Comparison of ENCODE assay signal across 14 cellular contexts in genomic region chr10:130175074-130175473, GRCh38.
"Had no signal": no experiment of that assay in that cellular context is flagged by ENCODE, and none has a peak within 500 bp of the region (broad histone marks: within the 10 kb centered on the region; RNA-seq: fewer than 3 reads in every experiment).

No MANE protein-coding gene starts in this region.

- H3K4me3 ChIP-seq: adrenal gland, cardiac muscle cell, lung, prostate gland, skin epidermis, thyroid gland had no signal

- H3K9me3 ChIP-seq: adrenal gland, prostate gland, thyroid gland had no signal

- H3K27me3 ChIP-seq: adrenal gland, cardiac muscle cell, thyroid gland had no signal

- H3K9me3 Mint-ChIP-seq: activated T-cell treated with anti-CD3 and anti-CD28 coated beads, Interleukin-2, amount 50 U/mL, for 4 hours; mesothelial cell of epicardium; nephron progenitor cell; T-helper 1 cell treated with Interleukin-12 subunit alpha and Interleukin-12 subunit beta and Interleukin-4 antibody, amounts not matched to agents 30 μg/mL and 1 μg/mL, for 36 hours had no signal

- H3K4me1 Mint-ChIP-seq: mesothelial cell of epicardium had no signal

- DNase-seq: activated CD4-positive, alpha-beta T cell treated with anti-CD3 and anti-CD28 coated beads for 4 hours; activated T-cell treated with anti-CD3 and anti-CD28 coated beads, Interleukin-2, amount 50 U/mL, for 4 hours; left colon; nephron progenitor cell; right cardiac atrium; thyroid gland had no signal

- H3K36me3 ChIP-seq: prostate gland had no signal

- H3K27ac Mint-ChIP-seq: mesothelial cell of epicardium; nephron progenitor cell; T-helper 1 cell treated with Interleukin-12 subunit alpha and Interleukin-12 subunit beta and Interleukin-4 antibody, amounts not matched to agents 30 μg/mL and 1 μg/mL, for 36 hours had no signal

- ATAC-seq: esophagus mucosa, left colon, right cardiac atrium had no signal

- H3K4me1 ChIP-seq: adrenal gland, prostate gland, thyroid gland had no signal

- H3K27ac ChIP-seq: adrenal gland, cardiac muscle cell, prostate gland, skin epidermis, thyroid gland had no signal

- H3K4me3 Mint-ChIP-seq: activated T-cell treated with anti-CD3 and anti-CD28 coated beads, Interleukin-2, amount 50 U/mL, for 4 hours; mesothelial cell of epicardium; nephron progenitor cell; T-helper 1 cell treated with Interleukin-12 subunit alpha and Interleukin-12 subunit beta and Interleukin-4 antibody, amounts not matched to agents 30 μg/mL and 1 μg/mL, for 36 hours had no signal
